Comparison of ENCODE assay signal across 8 cellular contexts in the genomic region with DNA sequence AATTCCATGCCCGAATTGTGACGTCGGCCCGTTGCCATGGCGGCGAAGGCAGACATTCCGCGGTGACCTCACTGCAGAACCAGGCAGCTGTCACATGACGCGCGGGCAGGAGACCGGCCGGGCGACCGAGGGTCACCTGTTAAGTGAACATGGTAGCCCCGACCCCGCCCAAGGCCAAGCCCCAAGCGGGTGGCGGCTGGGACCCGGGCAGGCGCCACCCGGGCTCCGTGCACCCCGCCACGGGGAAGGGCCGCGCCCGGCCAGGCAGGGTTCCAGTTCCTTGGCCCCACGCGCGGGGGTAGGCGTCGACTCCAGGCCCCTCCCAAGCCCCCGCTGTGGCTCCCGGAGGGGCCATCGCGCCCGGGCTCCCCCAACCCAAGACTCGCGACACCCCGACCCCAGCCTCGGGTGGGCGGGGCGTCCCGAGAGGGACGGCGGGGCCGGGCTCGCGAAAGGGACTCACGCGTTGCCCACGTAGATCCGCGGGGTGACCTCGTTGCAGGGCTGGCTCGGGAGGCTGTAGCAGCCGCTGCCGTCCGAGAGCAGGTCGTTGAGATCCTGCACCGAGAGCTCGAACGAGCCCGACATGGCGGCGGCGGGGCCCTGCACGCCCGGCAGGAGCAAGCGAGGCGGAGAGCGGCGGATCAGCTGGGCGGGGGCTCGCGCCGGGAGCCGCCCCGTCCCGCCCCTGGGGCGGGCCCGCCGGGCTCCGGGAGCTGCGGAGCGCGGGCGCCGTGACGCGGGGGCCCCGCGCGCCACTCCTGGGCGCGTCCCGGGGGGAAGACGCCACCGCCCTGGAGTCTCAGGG. TPM values are rescaled to one million over a fixed set of nuclear protein-coding genes. Genes with fewer than 3 reads are reported as not detected.
A peak's percentile ranks its signal among the peaks of the same experiment; 100 is the strongest.
DNase-seq lines count a peak whose midpoint lies in the region; ATAC-seq and TF ChIP-seq lines count a peak whose summit lies in the region.

A gene (minus strand): TSS at position 641 of the 808 bp plus-strand sequence. CDS start 53 bp downstream, at position 588.

- H3K27me3 Mint-ChIP-seq in WTC11 (ENCODE audit: low read depth): peaks cover 24% of the 10 kb centered on the region

- POLR2A ChIA-PET in WTC11 (lab: Charles Lee): interaction anchor here (1.0 to 1.6 kb wide), 4 partner anchors 12 to 252 kb away, joined by 3 to 7 read pairs (median 4); a partner anchor contains a TSS

- H3K4me3 ChIP-seq in cardiac fibroblast (replicated peaks in 1 of 2; ENCODE audit: low read depth in 2 of 2, low read length in 2 of 2): peak within 1 kb of the TSS; percentile 79 to 96
- H3K4me3 ChIP-seq in skeletal muscle satellite cell (ENCODE audit: low read length): peak within 1 kb of the TSS; percentile 96

- H3K4me2 ChIP-seq in skeletal muscle satellite cell (ENCODE audit: low read length): peak within 1 kb of the TSS; percentile 97

- TF ChIP-seq CTCF in GM13976 (IDR thresholded peaks at IDR 0.05; ENCODE audit: borderline replicate concordance, control extremely low read depth, extremely low read depth, insufficient read depth, missing control alignments) (no peak), WTC11 (IDR thresholded peaks at IDR 0.05) (no peak), cardiac fibroblast (IDR thresholded peaks at IDR 0.05; ENCODE audit: low read depth, low read length) (no peak)

- H3K27me3 ChIP-seq in skeletal muscle satellite cell (ENCODE audit: control insufficient read depth, insufficient read depth, low read length): no peaks in the 10 kb centered on the region

- peaks cover 19% of the 10 kb centered on the region for H3K4me1 Mint-ChIP-seq in WTC11

- peaks cover 26% of the 10 kb centered on the region for H3K4me1 ChIP-seq in skeletal muscle satellite cell (ENCODE audit: control insufficient read depth, insufficient read depth, low read length)

- CTCF ChIA-PET in WTC11 (lab: Charles Lee): interaction anchor here (0.7 to 2.9 kb wide), 6 partner anchors 12 to 70 kb away, joined by 3 to 23 read pairs (median 4); a partner anchor contains a TSS

- DNase-seq in GM13976 (ENCODE audit: low spot score) (peak; percentile 96), NCI-H2107 (lab: John Stamatoyannopoulos, UW) (peak; percentile 41), WTC11 (ENCODE audit: low spot score) (peak; percentile 96), cardiac fibroblast (ENCODE audit: low read depth in 2 of 2) (peak; percentile 94 to 96), iPS-NIHi11 (ENCODE audit: low spot score) (peak; percentile 96)

- peak within 1 kb of the TSS; percentile 99 for H3K9ac ChIP-seq in skeletal muscle satellite cell (ENCODE audit: low read depth, low read length)

- peak within 1 kb of the TSS; percentile 84 for H3K27ac Mint-ChIP-seq in WTC11

- ATAC-seq in HG02852 (IDR thresholded peaks at IDR 0.05; ENCODE audit: unreplicated experiment): peak; percentile 85
- ATAC-seq in WTC11: peak; percentile 84
- no peak for ATAC-seq in GM18870 (IDR thresholded peaks at IDR 0.05; ENCODE audit: unreplicated experiment)

- H3K9me3 Mint-ChIP-seq in WTC11: no peaks in the 10 kb centered on the region

- H3K9me3 ChIP-seq in skeletal muscle satellite cell (replicated peaks; ENCODE audit: low read length): no peaks in the 10 kb centered on the region

- peaks cover 12% of the 10 kb centered on the region for H3K36me3 Mint-ChIP-seq in WTC11

- H3K36me3 ChIP-seq in skeletal muscle satellite cell (ENCODE audit: insufficient read depth, low read length): peaks cover 26% of the 10 kb centered on the region

- in situ Hi-C loops in GM13976 (cut with MboI; ENCODE audit: low sequenced_read_pairs, unreplicated experiment): no loop called here

- peak within 1 kb of the TSS; percentile 81 for H3K4me3 Mint-ChIP-seq in WTC11

TF ChIP-seq in WTC11, 78 proteins besides CTCF, POLR2A, EP300 and RAD21 (continues in another document):
- TF ChIP-seq NFYB (CRISPR knock-in tag; conservative IDR thresholded peaks at IDR 0.05; ENCODE audit: low read depth): no peak
- TF ChIP-seq SMAD4 (CRISPR knock-in tag; IDR thresholded peaks at IDR 0.05): no peak
- TF ChIP-seq, protein P1, sequence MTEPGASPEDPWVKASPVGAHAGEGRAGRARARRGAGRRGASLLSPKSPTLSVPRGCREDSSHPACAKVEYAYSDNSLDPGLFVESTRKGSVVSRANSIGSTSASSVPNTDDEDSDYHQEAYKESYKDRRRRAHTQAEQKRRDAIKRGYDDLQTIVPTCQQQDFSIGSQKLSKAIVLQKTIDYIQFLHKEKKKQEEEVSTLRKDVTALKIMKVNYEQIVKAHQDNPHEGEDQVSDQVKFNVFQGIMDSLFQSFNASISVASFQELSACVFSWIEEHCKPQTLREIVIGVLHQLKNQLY (CRISPR knock-in tag; IDR thresholded peaks at IDR 0.05): no peak
- 0 out of 2 replicates have a peak, but pooled peaks have one; percentile 49 for TF ChIP-seq ZNF232 (CRISPR knock-in tag; IDR thresholded peaks at IDR 0.05)
- TF ChIP-seq EMX1 (CRISPR knock-in tag; IDR thresholded peaks at IDR 0.05): no peak
- no peak for TF ChIP-seq RORB (CRISPR knock-in tag; IDR thresholded peaks at IDR 0.05)
- TF ChIP-seq, protein P2, sequence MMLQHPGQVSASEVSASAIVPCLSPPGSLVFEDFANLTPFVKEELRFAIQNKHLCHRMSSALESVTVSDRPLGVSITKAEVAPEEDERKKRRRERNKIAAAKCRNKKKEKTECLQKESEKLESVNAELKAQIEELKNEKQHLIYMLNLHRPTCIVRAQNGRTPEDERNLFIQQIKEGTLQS (CRISPR knock-in tag; conservative IDR thresholded peaks at IDR 0.05): no peak
- TF ChIP-seq JUN (CRISPR knock-in tag; IDR thresholded peaks at IDR 0.05): 0 out of 2 replicates have a peak, but pooled peaks have one; percentile 19
- TF ChIP-seq, protein P3, sequence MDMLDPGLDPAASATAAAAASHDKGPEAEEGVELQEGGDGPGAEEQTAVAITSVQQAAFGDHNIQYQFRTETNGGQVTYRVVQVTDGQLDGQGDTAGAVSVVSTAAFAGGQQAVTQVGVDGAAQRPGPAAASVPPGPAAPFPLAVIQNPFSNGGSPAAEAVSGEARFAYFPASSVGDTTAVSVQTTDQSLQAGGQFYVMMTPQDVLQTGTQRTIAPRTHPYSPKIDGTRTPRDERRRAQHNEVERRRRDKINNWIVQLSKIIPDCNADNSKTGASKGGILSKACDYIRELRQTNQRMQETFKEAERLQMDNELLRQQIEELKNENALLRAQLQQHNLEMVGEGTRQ (CRISPR knock-in tag; IDR thresholded peaks at IDR 0.05): peak; percentile 95
- TF ChIP-seq CBFB (CRISPR knock-in tag; IDR thresholded peaks at IDR 0.05; ENCODE audit: low read depth): no peak
- TF ChIP-seq, protein P4, sequence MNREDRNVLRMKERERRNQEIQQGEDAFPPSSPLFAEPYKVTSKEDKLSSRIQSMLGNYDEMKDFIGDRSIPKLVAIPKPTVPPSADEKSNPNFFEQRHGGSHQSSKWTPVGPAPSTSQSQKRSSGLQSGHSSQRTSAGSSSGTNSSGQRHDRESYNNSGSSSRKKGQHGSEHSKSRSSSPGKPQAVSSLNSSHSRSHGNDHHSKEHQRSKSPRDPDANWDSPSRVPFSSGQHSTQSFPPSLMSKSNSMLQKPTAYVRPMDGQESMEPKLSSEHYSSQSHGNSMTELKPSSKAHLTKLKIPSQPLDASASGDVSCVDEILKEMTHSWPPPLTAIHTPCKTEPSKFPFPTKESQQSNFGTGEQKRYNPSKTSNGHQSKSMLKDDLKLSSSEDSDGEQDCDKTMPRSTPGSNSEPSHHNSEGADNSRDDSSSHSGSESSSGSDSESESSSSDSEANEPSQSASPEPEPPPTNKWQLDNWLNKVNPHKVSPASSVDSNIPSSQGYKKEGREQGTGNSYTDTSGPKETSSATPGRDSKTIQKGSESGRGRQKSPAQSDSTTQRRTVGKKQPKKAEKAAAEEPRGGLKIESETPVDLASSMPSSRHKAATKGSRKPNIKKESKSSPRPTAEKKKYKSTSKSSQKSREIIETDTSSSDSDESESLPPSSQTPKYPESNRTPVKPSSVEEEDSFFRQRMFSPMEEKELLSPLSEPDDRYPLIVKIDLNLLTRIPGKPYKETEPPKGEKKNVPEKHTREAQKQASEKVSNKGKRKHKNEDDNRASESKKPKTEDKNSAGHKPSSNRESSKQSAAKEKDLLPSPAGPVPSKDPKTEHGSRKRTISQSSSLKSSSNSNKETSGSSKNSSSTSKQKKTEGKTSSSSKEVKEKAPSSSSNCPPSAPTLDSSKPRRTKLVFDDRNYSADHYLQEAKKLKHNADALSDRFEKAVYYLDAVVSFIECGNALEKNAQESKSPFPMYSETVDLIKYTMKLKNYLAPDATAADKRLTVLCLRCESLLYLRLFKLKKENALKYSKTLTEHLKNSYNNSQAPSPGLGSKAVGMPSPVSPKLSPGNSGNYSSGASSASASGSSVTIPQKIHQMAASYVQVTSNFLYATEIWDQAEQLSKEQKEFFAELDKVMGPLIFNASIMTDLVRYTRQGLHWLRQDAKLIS (CRISPR knock-in tag; IDR thresholded peaks at IDR 0.05; ENCODE audit: borderline replicate concordance): no peak
- TF ChIP-seq, protein P5, sequence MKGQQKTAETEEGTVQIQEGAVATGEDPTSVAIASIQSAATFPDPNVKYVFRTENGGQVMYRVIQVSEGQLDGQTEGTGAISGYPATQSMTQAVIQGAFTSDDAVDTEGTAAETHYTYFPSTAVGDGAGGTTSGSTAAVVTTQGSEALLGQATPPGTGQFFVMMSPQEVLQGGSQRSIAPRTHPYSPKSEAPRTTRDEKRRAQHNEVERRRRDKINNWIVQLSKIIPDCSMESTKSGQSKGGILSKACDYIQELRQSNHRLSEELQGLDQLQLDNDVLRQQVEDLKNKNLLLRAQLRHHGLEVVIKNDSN (CRISPR knock-in tag; IDR thresholded peaks at IDR 0.05): peak; percentile 94
- 0 out of 2 replicates have a peak, but pooled peaks have one; percentile 3 for TF ChIP-seq CREM (CRISPR knock-in tag; IDR thresholded peaks at IDR 0.05)
- TF ChIP-seq, protein P6, sequence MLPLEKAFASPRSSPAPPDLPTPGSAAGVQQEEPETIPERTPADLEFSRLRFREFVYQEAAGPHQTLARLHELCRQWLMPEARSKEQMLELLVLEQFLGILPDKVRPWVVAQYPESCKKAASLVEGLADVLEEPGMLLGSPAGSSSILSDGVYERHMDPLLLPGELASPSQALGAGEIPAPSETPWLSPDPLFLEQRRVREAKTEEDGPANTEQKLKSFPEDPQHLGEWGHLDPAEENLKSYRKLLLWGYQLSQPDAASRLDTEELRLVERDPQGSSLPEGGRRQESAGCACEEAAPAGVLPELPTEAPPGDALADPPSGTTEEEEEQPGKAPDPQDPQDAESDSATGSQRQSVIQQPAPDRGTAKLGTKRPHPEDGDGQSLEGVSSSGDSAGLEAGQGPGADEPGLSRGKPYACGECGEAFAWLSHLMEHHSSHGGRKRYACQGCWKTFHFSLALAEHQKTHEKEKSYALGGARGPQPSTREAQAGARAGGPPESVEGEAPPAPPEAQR (CRISPR knock-in tag; IDR thresholded peaks at IDR 0.05): no peak
- peak; percentile 30; the same call in 1 of the 2 replicates for TF ChIP-seq FOXK1 (CRISPR knock-in tag; IDR thresholded peaks at IDR 0.05)
- TF ChIP-seq FOXJ3 (CRISPR knock-in tag; IDR thresholded peaks at IDR 0.05; ENCODE audit: borderline replicate concordance): no peak

RNA-seq across cellular contexts. Expression of the gene that starts here (rescaled TPM):
- total RNA-seq in WTC11 (2021): 28.4 to 31.5 TPM (median 30.0 TPM) in 3 replicates
- total RNA-seq in skeletal muscle satellite cell (2012; rRNA removed): 48.4 and 52.6 TPM in 2 replicates

Comparison
In these comparisons a context has a peak if more than half of its experiments do, and no peak if none do; other contexts are left out.
1. DNase-seq: peak in every context shown above with its lines; median percentile 96 in GM13976; 96 in WTC11; 96 in iPS-NIHi11; 95 in cardiac fibroblast; 41 in NCI-H2107.